Comparison of ENCODE assay signal across 8 cellular contexts in genomic region chr20:13546497-13547131, GRCh38.
DNase-seq lines count a peak whose midpoint lies in the region; ATAC-seq and TF ChIP-seq lines count a peak whose summit lies in the region.

No MANE protein-coding gene starts in this region.

- intact Hi-C loops in lower lobe of right lung (cut with DNase I): no loop called here

- DNase-seq in activated CD4-positive, CD25-positive, alpha-beta regulatory T cell (lab: John Stamatoyannopoulos, UW): peak; percentile 26 to 58 (median 32)
- DNase-seq in NCI-H2196 treated with DMSO at 0.1 percent for 48 hours (lab: John Stamatoyannopoulos, UW; ENCODE audit: unreplicated experiment): peak; percentile 22
- DNase-seq in activated CD4-positive, alpha-beta T cell treated with anti-CD3 and anti-CD28 coated beads for 4 hours: peak; percentile 48 to 68
- peak; percentile 25 for DNase-seq in dedifferentiated amniotic fluid mesenchymal stem cell (ENCODE audit: extremely low spot score)
- DNase-seq in lower lobe of right lung: peak; percentile 80
- DNase-seq in stimulated activated CD8-positive, alpha-beta memory T cell treated with anti-CD3 and anti-CD28 coated beads, Interleukin-15, amount 100 ng/mL, for 1 hour (ENCODE audit: low read depth): peak; percentile 48

- no peaks in the 10 kb centered on the region for H3K27me3 ChIP-seq in lower lobe of right lung (ENCODE audit: low read depth)

- H3K27ac ChIP-seq in lower lobe of right lung: no peak overlapping the region

- no peak overlapping the region for H3K4me3 ChIP-seq in lower lobe of right lung

- peak; percentile 73 for TF ChIP-seq CTCF in lower lobe of right lung (IDR thresholded peaks at IDR 0.05)

- H3K36me3 ChIP-seq in lower lobe of right lung: no peaks in the 10 kb centered on the region

- H3K4me1 ChIP-seq in lower lobe of right lung: no peaks in the 10 kb centered on the region

- no peak for ATAC-seq in activated CD4-positive, CD25-positive, alpha-beta regulatory T cell treated with anti-CD3 and anti-CD28 coated beads, Interleukin-2, amount 50 U/mL, for 24 hours
- ATAC-seq in HG02943 (IDR thresholded peaks at IDR 0.05; ENCODE audit: low read depth, unreplicated experiment) (peak; percentile 84), lower lobe of right lung (peak; percentile 59 to 72)

- H3K9me3 ChIP-seq in lower lobe of right lung: no peaks in the 10 kb centered on the region

Comparison
In these comparisons a context has a peak if more than half of its experiments do, and no peak if none do; other contexts are left out.
1. DNase-seq: peak in every context shown above with its lines; median percentile 80 in lower lobe of right lung; 58 in activated CD4-positive, alpha-beta T cell treated with anti-CD3 and anti-CD28 coated beads for 4 hours; 48 in stimulated activated CD8-positive, alpha-beta memory T cell treated with anti-CD3 and anti-CD28 coated beads, Interleukin-15, amount 100 ng/mL, for 1 hour; 32 in activated CD4-positive, CD25-positive, alpha-beta regulatory T cell; 25 in dedifferentiated amniotic fluid mesenchymal stem cell; 22 in NCI-H2196 treated with DMSO at 0.1 percent for 48 hours.
2. ATAC-seq: peak in HG02943 (single experiment) and lower lobe of right lung (2 of 2); none in activated CD4-positive, CD25-positive, alpha-beta regulatory T cell treated with anti-CD3 and anti-CD28 coated beads, Interleukin-2, amount 50 U/mL, for 24 hours (0 of 2).